19 cellular contexts compared by ENCODE assay signal in the genomic region with DNA sequence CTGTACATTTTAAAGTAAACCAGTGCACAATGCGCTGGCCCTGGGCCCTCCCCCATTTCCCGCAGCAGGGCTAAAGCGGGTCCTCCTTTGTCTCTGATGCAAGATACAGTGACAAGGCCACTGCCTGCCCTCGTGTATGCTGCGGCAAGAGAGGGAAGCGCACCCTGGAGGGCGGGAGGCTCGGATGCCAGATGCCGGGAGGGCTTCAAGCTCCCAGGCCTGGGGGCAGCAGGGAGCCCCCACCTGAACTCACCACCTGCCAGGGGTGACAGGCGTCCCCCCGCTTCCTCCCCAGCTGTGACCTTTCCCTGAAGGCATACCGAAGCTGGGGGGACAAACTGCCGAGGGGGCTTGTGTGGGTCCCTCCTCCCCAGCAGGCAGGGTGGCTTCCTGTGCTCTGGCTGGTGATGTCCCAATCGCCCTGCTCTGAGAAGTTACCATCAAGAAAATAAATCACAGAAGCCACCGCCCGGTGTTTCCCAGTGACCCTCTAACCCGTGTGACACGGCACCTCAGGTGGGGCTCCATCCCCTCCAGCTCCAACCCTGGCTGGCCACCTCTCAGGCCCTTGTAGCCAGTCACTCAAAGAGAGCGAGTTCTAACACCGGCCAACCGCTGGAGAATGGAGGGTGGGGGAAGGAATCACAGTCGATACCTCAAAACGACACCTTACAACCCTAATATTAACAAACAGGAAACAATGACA.
DNase-seq lines count a peak whose midpoint lies in the region; ATAC-seq, FAIRE-seq and TF ChIP-seq lines count a peak whose summit lies in the region.
"Had no signal": no experiment of that assay in that cellular context is flagged by ENCODE, and none has a peak within 500 bp of the region (broad histone marks: within the 10 kb centered on the region; RNA-seq: fewer than 3 reads in every experiment).

No MANE protein-coding gene starts in this region.

- H3K4me2 ChIP-seq in HepG2 (ENCODE audit: low read depth, low read length) (no peak overlapping the region), GM23248 (ENCODE audit: unreplicated experiment) (no peak overlapping the region)

- DNase-seq in Right ventricle myocardium inferior (ENCODE audit: missing footprints) (peak; percentile 27), left ventricle myocardium inferior (no peak), WTC11 (ENCODE audit: low spot score) (no peak), HepG2 (ENCODE audit: low spot score) (no peak), GM23248 (no peak)
- DNase-seq in central memory CD4-positive, alpha-beta T cell = no peak
- DNase-seq: Caco-2, KG1, NCI-H1092 treated with DMSO at 0.1 percent for 48 hours, NCI-H1694 treated with DMSO at 0.1 percent for 48 hours, NCI-H345, SHP77 had no signal

- H3K27me3 ChIP-seq in left ventricle myocardium inferior (ENCODE audit: low read depth) (no peaks in the 10 kb centered on the region), HepG2 (ENCODE audit: control insufficient read depth in 1 of 2, insufficient read depth in 2 of 2, low read length in 2 of 2) (peaks cover 14 to 42% of the 10 kb centered on the region in 2 experiments; a peak in 3 of 5 replicates), GM23248 (replicated peaks; ENCODE audit: insufficient read depth) (no peaks in the 10 kb centered on the region)
- H3K27me3 ChIP-seq: Peyer's patch had no signal

- no peak overlapping the region for H3K27ac ChIP-seq in left ventricle myocardium inferior (replicated peaks)
- no peak overlapping the region for H3K27ac ChIP-seq in HepG2 (ENCODE audit: extremely low read length, insufficient read depth, low read length)
- H3K27ac ChIP-seq in GM23248 = no peak overlapping the region
- H3K27ac ChIP-seq: 22Rv1, HL-60, Peyer's patch had no signal

- H3F3A ChIP-seq in GM23248 (ENCODE audit: insufficient read depth) = no peaks in the 10 kb centered on the region

- no peak for TF ChIP-seq CTCF in left ventricle myocardium inferior (IDR thresholded peaks at IDR 0.05; ENCODE audit: borderline replicate concordance)
- no peak for TF ChIP-seq CTCF in WTC11 (IDR thresholded peaks at IDR 0.05)
- TF ChIP-seq CTCF in HepG2 (CRISPR knock-in tag; IDR thresholded peaks at IDR 0.05) = no peak

- no peaks in the 10 kb centered on the region for H3K79me2 ChIP-seq in HepG2 (ENCODE audit: insufficient read depth, low read length)
- H3K79me2 ChIP-seq in GM23248 (ENCODE audit: insufficient read depth) = no peaks in the 10 kb centered on the region

- TF ChIP-seq RAD21 in HepG2 (CRISPR knock-in tag; IDR thresholded peaks at IDR 0.05) = no peak

- peaks cover 8% of the 10 kb centered on the region; the same call in 1 of the 2 replicates for H3K4me1 Mint-ChIP-seq in WTC11

- no peak overlapping the region for H3K4me3 ChIP-seq in left ventricle myocardium inferior
- H3K4me3 ChIP-seq in HepG2 (replicated peaks in 1 of 3; ENCODE audit: insufficient read depth in 1 of 3, low read depth in 2 of 3, low read length in 3 of 3) = no peak overlapping the region
- no peak overlapping the region for H3K4me3 ChIP-seq in GM23248
- H3K4me3 ChIP-seq: Peyer's patch had no signal

- POLR2A ChIA-PET in WTC11 (lab: Charles Lee) (no interaction called here), HepG2 (lab: Yijun Ruan, JAX) (no interaction called here)

- no peak overlapping the region for H3K27ac Mint-ChIP-seq in WTC11

- no peaks in the 10 kb centered on the region for H3K9me2 ChIP-seq in GM23248 (ENCODE audit: insufficient read depth)

- TF ChIP-seq EP300 in HepG2 (IDR thresholded peaks at IDR 0.05; ENCODE audit: low read depth in 2 of 2, low read length in 2 of 2) = no peak
- TF ChIP-seq EP300 in HepG2 (CRISPR knock-in tag; IDR thresholded peaks at IDR 0.05; ENCODE audit: borderline replicate concordance) = no peak

- CTCF ChIA-PET in WTC11 (lab: Charles Lee) = interaction anchor here (0.7 to 1.4 kb wide), 2 partner anchors 33 kb away, joined by 3 to 5 read pairs; no protein-coding TSS in a partner anchor
- CTCF ChIA-PET in HepG2 (lab: Yijun Ruan, JAX; ENCODE audit: low intra/inter-chr PET ratio, low total read pairs) = no interaction called here

- no peak for TF ChIP-seq POLR2A in HepG2 (IDR thresholded peaks at IDR 0.05; ENCODE audit: insufficient read depth in 1 of 2, low read depth in 2 of 2, low read length in 2 of 2)

- intact Hi-C loops in Right ventricle myocardium inferior (cut with DNase I) = loop anchor here (5.0 kb wide), 3 partner anchors 202 to 1417 kb away; no protein-coding TSS in a partner anchor
- intact Hi-C loops in left ventricle myocardium inferior (cut with micrococcal nuclease) = loop anchor here (5.0 kb wide), 1 partner anchor 947 kb away; no protein-coding TSS in a partner anchor
- intact Hi-C loops in HepG2 (cut with micrococcal nuclease; ENCODE audit: unreplicated experiment) = no loop called here

- H2AFZ ChIP-seq in HepG2 (ENCODE audit: low read length) (no peak overlapping the region), GM23248 (no peak overlapping the region)

- WGBS in HepG2 (ENCODE audit: low lambda C conversion rate) = 36% methylated on average over 22 of the region's 23 CpGs
- 89 to 91% methylated on average over 22 to 23 of the region's 23 CpGs for WGBS in GM23248 (ENCODE audit: low coverage in 1 of 2, low lambda C conversion rate in 2 of 2, missing lambda C conversion rate in 2 of 2), 2 experiments

- ATAC-seq in Right ventricle myocardium inferior = no peak
- peak; percentile 3; the same call in 1 of the 2 replicates for ATAC-seq in WTC11
- ATAC-seq in HepG2 = no peak
- ATAC-seq in HG03457 (IDR thresholded peaks at IDR 0.05; ENCODE audit: unreplicated experiment) = no peak
- ATAC-seq in GM19351 (IDR thresholded peaks at IDR 0.05; ENCODE audit: unreplicated experiment) = no peak

- H3K9me3 ChIP-seq in left ventricle myocardium inferior (replicated peaks) = no peaks in the 10 kb centered on the region
- H3K9me3 ChIP-seq in HepG2 (ENCODE audit: low read length) = no peaks in the 10 kb centered on the region
- no peaks in the 10 kb centered on the region for H3K9me3 ChIP-seq in GM23248 (ENCODE audit: low read depth)
- H3K9me3 ChIP-seq: Caco-2, Peyer's patch had no signal

- no peak for FAIRE-seq in HepG2 (lab: Jason Lieb, UNC)
- FAIRE-seq: GM12891 had no signal

- H3K27me3 Mint-ChIP-seq in WTC11 (ENCODE audit: low read depth) = no peaks in the 10 kb centered on the region

- no peaks in the 10 kb centered on the region for H3K36me3 Mint-ChIP-seq in WTC11

- no peak overlapping the region for H3K9ac ChIP-seq in HepG2 (ENCODE audit: insufficient read depth, low read depth, low read length)
- H3K9ac ChIP-seq in GM23248 = no peak overlapping the region

- no peak overlapping the region for H3K4me3 Mint-ChIP-seq in WTC11
- H3K4me3 Mint-ChIP-seq: CD14-positive monocyte had no signal

- H3K4me1 ChIP-seq in left ventricle myocardium inferior (peaks cover 23% of the 10 kb centered on the region), HepG2 (ENCODE audit: insufficient read depth, low read length) (peaks cover 18% of the 10 kb centered on the region), GM23248 (ENCODE audit: insufficient read depth) (peaks cover 7% of the 10 kb centered on the region)

- H4K20me1 ChIP-seq in HepG2 (ENCODE audit: insufficient read depth, low read length) = no peaks in the 10 kb centered on the region
- no peaks in the 10 kb centered on the region for H4K20me1 ChIP-seq in GM23248 (ENCODE audit: insufficient read depth)

- in situ Hi-C loops in HepG2 (cut with HindIII; ENCODE audit: extremely low pct_ligation_motif_present, low pct_unique_long_range_greater_than_20kb) = loop anchor here (5.0 to 25.0 kb wide), 3 partner anchors 212 to 942 kb away; a partner anchor contains a TSS
- in situ Hi-C loops in GM23248 (cut with MboI) = loop anchor here (25.0 kb wide), 1 partner anchor 412 kb away; no protein-coding TSS in a partner anchor

- H3K36me3 ChIP-seq in left ventricle myocardium inferior (peaks cover 30% of the 10 kb centered on the region), HepG2 (replicated peaks in 1 of 2; ENCODE audit: control insufficient read depth in 1 of 2, insufficient read depth in 2 of 2, low read length in 2 of 2) (no peaks in the 10 kb centered on the region), GM23248 (ENCODE audit: low read depth) (no peaks in the 10 kb centered on the region)

- no TSS peak for BruUV-seq in HepG2 (replicated peaks; lab: Mats Ljungman, UMichigan)

- no peaks in the 10 kb centered on the region for H3K9me3 Mint-ChIP-seq in WTC11

TF ChIP-seq in HepG2, 621 proteins besides CTCF, POLR2A, EP300 and RAD21 (continues in another document):
- TF ChIP-seq ZFP37 (CRISPR knock-in tag; IDR thresholded peaks at IDR 0.05; ENCODE audit: borderline replicate concordance) = no peak
- TF ChIP-seq, protein P1, sequence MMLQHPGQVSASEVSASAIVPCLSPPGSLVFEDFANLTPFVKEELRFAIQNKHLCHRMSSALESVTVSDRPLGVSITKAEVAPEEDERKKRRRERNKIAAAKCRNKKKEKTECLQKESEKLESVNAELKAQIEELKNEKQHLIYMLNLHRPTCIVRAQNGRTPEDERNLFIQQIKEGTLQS (CRISPR knock-in tag; IDR thresholded peaks at IDR 0.05) = no peak
- TF ChIP-seq PITX1 (CRISPR knock-in tag; IDR thresholded peaks at IDR 0.05) = no peak
- TF ChIP-seq, protein P2, sequence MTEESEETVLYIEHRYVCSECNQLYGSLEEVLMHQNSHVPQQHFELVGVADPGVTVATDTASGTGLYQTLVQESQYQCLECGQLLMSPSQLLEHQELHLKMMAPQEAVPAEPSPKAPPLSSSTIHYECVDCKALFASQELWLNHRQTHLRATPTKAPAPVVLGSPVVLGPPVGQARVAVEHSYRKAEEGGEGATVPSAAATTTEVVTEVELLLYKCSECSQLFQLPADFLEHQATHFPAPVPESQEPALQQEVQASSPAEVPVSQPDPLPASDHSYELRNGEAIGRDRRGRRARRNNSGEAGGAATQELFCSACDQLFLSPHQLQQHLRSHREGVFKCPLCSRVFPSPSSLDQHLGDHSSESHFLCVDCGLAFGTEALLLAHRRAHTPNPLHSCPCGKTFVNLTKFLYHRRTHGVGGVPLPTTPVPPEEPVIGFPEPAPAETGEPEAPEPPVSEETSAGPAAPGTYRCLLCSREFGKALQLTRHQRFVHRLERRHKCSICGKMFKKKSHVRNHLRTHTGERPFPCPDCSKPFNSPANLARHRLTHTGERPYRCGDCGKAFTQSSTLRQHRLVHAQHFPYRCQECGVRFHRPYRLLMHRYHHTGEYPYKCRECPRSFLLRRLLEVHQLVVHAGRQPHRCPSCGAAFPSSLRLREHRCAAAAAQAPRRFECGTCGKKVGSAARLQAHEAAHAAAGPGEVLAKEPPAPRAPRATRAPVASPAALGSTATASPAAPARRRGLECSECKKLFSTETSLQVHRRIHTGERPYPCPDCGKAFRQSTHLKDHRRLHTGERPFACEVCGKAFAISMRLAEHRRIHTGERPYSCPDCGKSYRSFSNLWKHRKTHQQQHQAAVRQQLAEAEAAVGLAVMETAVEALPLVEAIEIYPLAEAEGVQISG (CRISPR knock-in tag; IDR thresholded peaks at IDR 0.05) = peak; percentile 67
- TF ChIP-seq ZNF446 (CRISPR knock-in tag; IDR thresholded peaks at IDR 0.05) = 0 out of 2 replicates have a peak, but pooled peaks have one; percentile 43
- TF ChIP-seq ZKSCAN1 (IDR thresholded peaks at IDR 0.05; ENCODE audit: low read length) = no peak
